Comparison of ENCODE assay signal across 8 cellular contexts in the genomic region with DNA sequence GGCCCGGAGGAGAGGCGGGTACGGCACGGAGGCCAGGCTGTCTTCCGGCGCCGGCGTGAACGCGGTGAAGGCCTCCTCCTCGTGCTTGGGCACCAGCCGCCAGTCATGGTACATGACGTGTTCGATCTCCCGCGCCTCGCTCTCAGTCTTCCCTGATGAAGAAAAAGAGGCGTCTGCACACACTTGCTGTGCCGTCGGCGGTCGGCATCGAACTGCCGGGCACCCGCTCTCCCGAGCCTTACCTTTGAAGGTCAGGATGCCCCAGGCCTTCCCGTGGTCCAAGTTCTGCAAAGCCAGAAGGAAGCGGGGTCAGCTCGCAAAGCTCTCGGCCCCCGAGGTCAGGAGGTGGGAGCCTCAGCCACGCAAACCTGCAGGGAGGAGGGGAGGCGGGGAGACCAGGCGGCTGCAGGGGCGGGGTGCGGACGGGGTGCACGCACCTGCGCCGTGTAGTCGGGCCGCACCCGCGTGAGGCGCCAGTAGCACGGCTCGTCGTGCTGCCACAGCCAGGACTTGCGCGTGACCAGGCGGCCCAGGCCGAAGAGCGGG. TPM values are rescaled to one million over a fixed set of nuclear protein-coding genes. Genes with fewer than 3 reads are reported as not detected.
DNase-seq lines count a peak whose midpoint lies in the region; ATAC-seq and TF ChIP-seq lines count a peak whose summit lies in the region.

TSS of gene EME2 (plus strand) at position 449 of the 546 bp plus-strand sequence. CDS start 418 bp downstream, outside the sequence.

- peak within 1 kb of the TSS; percentile 90 to 97 (median 95) for H3K27ac Mint-ChIP-seq in CD4-positive, alpha-beta memory T cell

- no peaks in the 10 kb centered on the region for H3K9me3 ChIP-seq in CD4-positive, alpha-beta memory T cell (ENCODE audit: control insufficient read depth in 1 of 2, low read length in 2 of 2)
- H3K9me3 ChIP-seq in HEK293 (ENCODE audit: control insufficient read depth, insufficient read depth, low read depth, low read length), result no peaks in the 10 kb centered on the region
- no peaks in the 10 kb centered on the region for H3K9me3 ChIP-seq in RWPE2 (ENCODE audit: severe bottlenecking)
- no peaks in the 10 kb centered on the region for H3K9me3 ChIP-seq in iPS-18a (ENCODE audit: control insufficient read depth, low read depth, low read length)

- H3K9ac ChIP-seq in iPS-18a (ENCODE audit: low read length), result peak within 1 kb of the TSS; percentile 86

- TF ChIP-seq CTCF in HEK293 (tag by site-specific recombination; IDR thresholded peaks at IDR 0.05), result no peak
- TF ChIP-seq CTCF in RWPE2 (IDR thresholded peaks at IDR 0.05; ENCODE audit: poor library complexity, severe bottlenecking), result no peak
- TF ChIP-seq CTCF in GM10248 (IDR thresholded peaks at IDR 0.05; ENCODE audit: control extremely low read depth, extremely low read depth, low read depth, missing control alignments), result no peak

- no peak for ATAC-seq in RWPE2 (ENCODE audit: low read depth)

- H3K36me3 Mint-ChIP-seq in CD4-positive, alpha-beta memory T cell, result peaks cover 4 to 21% of the 10 kb centered on the region in 2 donors

- CTCF ChIA-PET in CD4-positive, alpha-beta memory T cell (lab: Charles Lee; ENCODE audit: partially characterized antibody), result interaction anchor here (2.3 kb wide), 1 partner anchor 10 kb away, joined by 16 read pairs; the partner anchor contains the start of genes NUBP2 and SPSB3
- CTCF ChIA-PET in HEK293 (lab: Yijun Ruan, JAX), result interaction anchor here (0.6 to 0.7 kb wide), 3 partner anchors 65 to 547 kb away, joined by 3 read pairs; no protein-coding TSS in a partner anchor
- CTCF ChIA-PET in GM10248 (lab: Yijun Ruan, JAX), result interaction anchor here (1.0 to 2.7 kb wide), 5 partner anchors 9 to 157 kb away, joined by 3 to 15 read pairs (median 4); partner anchors contain the start of genes MAPK8IP3, NUBP2 and SPSB3

- H3K4me3 Mint-ChIP-seq in CD4-positive, alpha-beta memory T cell, result peak within 1 kb of the TSS; percentile 85 to 98 (median 96)

- DNase-seq in CD4-positive, alpha-beta memory T cell, result peak; percentile 38 to 69 (median 54)
- DNase-seq in RWPE2 (ENCODE audit: low spot score), result no peak
- DNase-seq in stimulated activated CD4-positive, alpha-beta T cell treated with anti-CD3 and anti-CD28 coated beads, Interleukin-12 subunit alpha, Interleukin-12 subunit beta, amount 100 ng/mL, for 4 hours, result peak; percentile 54
- no peak for DNase-seq in inferior parietal cortex (ENCODE audit: extremely low spot score)
- DNase-seq in GM10248 (ENCODE audit: extremely low spot score), result no peak

- POLR2A ChIA-PET in CD4-positive, alpha-beta memory T cell (lab: Charles Lee; ENCODE audit: partially characterized antibody), result interaction anchor here (0.8 to 11.4 kb wide), 13 partner anchors 8 to 1006 kb away, joined by 3 to 185 read pairs (median 4); partner anchors contain the start of genes FAHD1, HAGH, JPT2 and MAPK8IP3
- POLR2A ChIA-PET in HEK293 (lab: Yijun Ruan, JAX) (interaction anchor here (0.5 to 6.0 kb wide), 10 partner anchors 9 to 269 kb away, joined by 3 to 113 read pairs (median 4); partner anchors contain the start of genes CRAMP1, IFT140, JPT2 and MAPK8IP3), GM10248 (lab: Yijun Ruan, JAX) (interaction anchor here (2.4 kb wide), 1 partner anchor 11 kb away, joined by 11 read pairs; the partner anchor contains the start of genes NUBP2 and SPSB3)

- peaks cover 11 to 32% (median 15%) of the 10 kb centered on the region in 4 donors for H3K4me1 Mint-ChIP-seq in CD4-positive, alpha-beta memory T cell

- H3K27ac ChIP-seq in CD4-positive, alpha-beta memory T cell (ENCODE audit: low read depth, low read length), result peak within 1 kb of the TSS; percentile 72
- H3K27ac ChIP-seq in HEK293 (ENCODE audit: extremely low read depth, low read depth, low read length) (peak within 1 kb of the TSS; percentile 94), RWPE2 (ENCODE audit: poor library complexity, severe bottlenecking) (peak within 1 kb of the TSS; percentile 66), angular gyrus (ENCODE audit: low read depth, low read length) (peak within 1 kb of the TSS; percentile 73), iPS-18a (ENCODE audit: low read length) (peak within 1 kb of the TSS; percentile 5)

- H3K27me3 ChIP-seq in CD4-positive, alpha-beta memory T cell (ENCODE audit: insufficient read depth, low read length), result no peaks in the 10 kb centered on the region
- H3K27me3 ChIP-seq in RWPE2 (ENCODE audit: insufficient read depth, poor library complexity, severe bottlenecking) (no peaks in the 10 kb centered on the region), iPS-18a (ENCODE audit: control insufficient read depth, insufficient read depth, low read length) (no peaks in the 10 kb centered on the region)

- H3K27me3 Mint-ChIP-seq in CD4-positive, alpha-beta memory T cell, result no peaks in the 10 kb centered on the region

- peaks cover 29% of the 10 kb centered on the region for H3K4me1 ChIP-seq in CD4-positive, alpha-beta memory T cell (ENCODE audit: insufficient read depth, low read length)
- peaks cover 9% of the 10 kb centered on the region for H3K4me1 ChIP-seq in HEK293 (ENCODE audit: control insufficient read depth, insufficient read depth, low read length)
- H3K4me1 ChIP-seq in RWPE2 (ENCODE audit: insufficient read depth, poor library complexity, severe bottlenecking), result peaks cover 4% of the 10 kb centered on the region
- H3K4me1 ChIP-seq in iPS-18a (ENCODE audit: control insufficient read depth, low read depth, low read length), result no peaks in the 10 kb centered on the region

- intact Hi-C loops in CD4-positive, alpha-beta memory T cell (cut with micrococcal nuclease), result loop anchor here (2.0 to 5.0 kb wide), 2 partner anchors 54 to 760 kb away; partner anchors contain the start of genes CEMP1, FAHD1 and HAGH

- H3K9me3 Mint-ChIP-seq in CD4-positive, alpha-beta memory T cell, result no peaks in the 10 kb centered on the region

- H3K36me3 ChIP-seq in CD4-positive, alpha-beta memory T cell (ENCODE audit: insufficient read depth, low read length), result peaks cover 5% of the 10 kb centered on the region
- H3K36me3 ChIP-seq in HEK293 (ENCODE audit: control insufficient read depth in 2 of 2, insufficient read depth in 1 of 2, low read length in 2 of 2), result peaks cover 0 to 77% of the 10 kb centered on the region in 2 experiments; a peak in 1 of 3 replicates
- H3K36me3 ChIP-seq in RWPE2 (ENCODE audit: low read depth), result peaks cover 30% of the 10 kb centered on the region
- peaks cover 11% of the 10 kb centered on the region for H3K36me3 ChIP-seq in iPS-18a (ENCODE audit: control insufficient read depth, low read depth, low read length)

- peak within 1 kb of the TSS; percentile 45 to 88 for H3K4me3 ChIP-seq in CD4-positive, alpha-beta memory T cell (ENCODE audit: low read length in 2 of 2)
- H3K4me3 ChIP-seq in HEK293 (ENCODE audit: low read depth, low read length) (peak within 1 kb of the TSS; percentile 95), RWPE2 (ENCODE audit: severe bottlenecking) (peak within 1 kb of the TSS; percentile 83), iPS-18a (ENCODE audit: low read length) (peak within 1 kb of the TSS; percentile 81)

TF ChIP-seq in HEK293, 187 proteins besides CTCF, POLR2A, EP300 and RAD21 (continues in another document):
- TF ChIP-seq SP2 (tag by site-specific recombination; IDR thresholded peaks at IDR 0.05), result peak; percentile 69
- TF ChIP-seq, protein P1, sequence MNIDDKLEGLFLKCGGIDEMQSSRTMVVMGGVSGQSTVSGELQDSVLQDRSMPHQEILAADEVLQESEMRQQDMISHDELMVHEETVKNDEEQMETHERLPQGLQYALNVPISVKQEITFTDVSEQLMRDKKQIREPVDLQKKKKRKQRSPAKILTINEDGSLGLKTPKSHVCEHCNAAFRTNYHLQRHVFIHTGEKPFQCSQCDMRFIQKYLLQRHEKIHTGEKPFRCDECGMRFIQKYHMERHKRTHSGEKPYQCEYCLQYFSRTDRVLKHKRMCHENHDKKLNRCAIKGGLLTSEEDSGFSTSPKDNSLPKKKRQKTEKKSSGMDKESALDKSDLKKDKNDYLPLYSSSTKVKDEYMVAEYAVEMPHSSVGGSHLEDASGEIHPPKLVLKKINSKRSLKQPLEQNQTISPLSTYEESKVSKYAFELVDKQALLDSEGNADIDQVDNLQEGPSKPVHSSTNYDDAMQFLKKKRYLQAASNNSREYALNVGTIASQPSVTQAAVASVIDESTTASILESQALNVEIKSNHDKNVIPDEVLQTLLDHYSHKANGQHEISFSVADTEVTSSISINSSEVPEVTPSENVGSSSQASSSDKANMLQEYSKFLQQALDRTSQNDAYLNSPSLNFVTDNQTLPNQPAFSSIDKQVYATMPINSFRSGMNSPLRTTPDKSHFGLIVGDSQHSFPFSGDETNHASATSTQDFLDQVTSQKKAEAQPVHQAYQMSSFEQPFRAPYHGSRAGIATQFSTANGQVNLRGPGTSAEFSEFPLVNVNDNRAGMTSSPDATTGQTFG (tag by site-specific recombination; IDR thresholded peaks at IDR 0.05; ENCODE audit: borderline replicate concordance), result no peak
- no peak for TF ChIP-seq HOXC10 (CRISPR knock-in tag; IDR thresholded peaks at IDR 0.05)
- 0 out of 2 replicates have a peak, but pooled peaks have one; percentile 18 for TF ChIP-seq EGR2 (tag by site-specific recombination; IDR thresholded peaks at IDR 0.05; ENCODE audit: low read depth)
- no peak for TF ChIP-seq ZEB2 (tag by site-specific recombination; IDR thresholded peaks at IDR 0.05)
- TF ChIP-seq SP3 (tag by site-specific recombination; IDR thresholded peaks at IDR 0.05), result peak; percentile 33; the same call in 1 of the 2 replicates
- no peak for TF ChIP-seq SP7 (tag by site-specific recombination; IDR thresholded peaks at IDR 0.05)
- no peak for TF ChIP-seq ZNF837 (tag by site-specific recombination; IDR thresholded peaks at IDR 0.05)

RNA-seq across cellular contexts. Expression of gene EME2, which starts in this region (rescaled TPM):
- 10 to 100 TPM; 32.9 to 33.1 TPM for total RNA-seq in CD4-positive, alpha-beta memory T cell
- 1 to 10 TPM in 1 of 2 donors, under 1 TPM in 1; 0.30 to 1.5 TPM for polyA plus RNA-seq in CD4-positive, alpha-beta memory T cell

Comparison
In these comparisons a context has a peak if more than half of its experiments do, and no peak if none do; other contexts are left out.
1. DNase-seq: peak in CD4-positive, alpha-beta memory T cell (5 of 5) and stimulated activated CD4-positive, alpha-beta T cell treated with anti-CD3 and anti-CD28 coated beads, Interleukin-12 subunit alpha, Interleukin-12 subunit beta, amount 100 ng/mL, for 4 hours (single experiment); none in RWPE2 (single experiment), inferior parietal cortex (single experiment) and GM10248 (single experiment).
2. H3K27ac ChIP-seq: peak in every context shown above with its lines; median percentile 94 in HEK293; 73 in angular gyrus; 72 in CD4-positive, alpha-beta memory T cell; 66 in RWPE2; 5 in iPS-18a.
3. Peak in every context shown above with its lines, with median percentiles within 50 percentile points of each other: H3K4me3 ChIP-seq.